ENCODE assay signal across 13 cellular contexts in genomic region chr1:56189946-56190920, GRCh38.
DNase-seq lines count a peak whose midpoint lies in the region; ATAC-seq, FAIRE-seq and TF ChIP-seq lines count a peak whose summit lies in the region.
"Had no signal": no experiment of that assay in that cellular context is flagged by ENCODE, and none has a peak within 500 bp of the region (broad histone marks: within the 10 kb centered on the region; RNA-seq: fewer than 3 reads in every experiment).

No MANE protein-coding gene starts in this region.

- no peaks in the 10 kb centered on the region for H4K20me1 ChIP-seq in HepG2 (ENCODE audit: insufficient read depth, low read length)
- H4K20me1 ChIP-seq in astrocyte (ENCODE audit: insufficient read depth, low read length) = no peaks in the 10 kb centered on the region
- H4K20me1 ChIP-seq: BLaER1 treated with 17β-estradiol and CSF1 and Interleukin-3, amounts not matched to agents 10 nM and 100 nM had no signal

- no peak overlapping the region for H3K4me3 Mint-ChIP-seq in astrocyte (ENCODE audit: unreplicated experiment)
- H3K4me3 Mint-ChIP-seq: naive thymus-derived CD8-positive, alpha-beta T cell had no signal

- H3K9ac ChIP-seq in HepG2 (ENCODE audit: insufficient read depth, low read depth, low read length) (peak overlapping the region; percentile 89), astrocyte (ENCODE audit: low read length) (no peak overlapping the region)
- H3K9ac ChIP-seq: BLaER1 treated with 17β-estradiol and CSF1 and Interleukin-3, amounts not matched to agents 10 nM and 100 nM had no signal

- H3K9me3 Mint-ChIP-seq in astrocyte (ENCODE audit: unreplicated experiment) = no peaks in the 10 kb centered on the region

- H3K4me1 Mint-ChIP-seq in astrocyte (ENCODE audit: low read depth, unreplicated experiment) = peaks cover 4% of the 10 kb centered on the region
- H3K4me1 Mint-ChIP-seq: naive thymus-derived CD8-positive, alpha-beta T cell had no signal

- peaks cover 47% of the 10 kb centered on the region for H3K4me1 ChIP-seq in HepG2 (ENCODE audit: insufficient read depth, low read length)
- H3K4me1 ChIP-seq in right lobe of liver = no peaks in the 10 kb centered on the region
- H3K4me1 ChIP-seq in astrocyte (ENCODE audit: insufficient read depth, low read length) = no peaks in the 10 kb centered on the region
- no peaks in the 10 kb centered on the region for H3K4me1 ChIP-seq in iPS DF 6.9 (ENCODE audit: control insufficient read depth, insufficient read depth, low read length)
- H3K4me1 ChIP-seq: BLaER1 treated with 17β-estradiol and CSF1 and Interleukin-3, amounts not matched to agents 10 nM and 100 nM had no signal

- H3K9me3 ChIP-seq in HepG2 (ENCODE audit: low read length) (no peaks in the 10 kb centered on the region), right lobe of liver (no peaks in the 10 kb centered on the region), astrocyte (ENCODE audit: insufficient read depth, low read depth, low read length) (no peaks in the 10 kb centered on the region), iPS DF 6.9 (ENCODE audit: control insufficient read depth, insufficient read depth, low read length) (no peaks in the 10 kb centered on the region)
- H3K9me3 ChIP-seq: BLaER1 treated with 17β-estradiol and CSF1 and Interleukin-3, amounts not matched to agents 10 nM and 100 nM; gastroesophageal sphincter had no signal

- CTCF ChIA-PET in HepG2 (lab: Yijun Ruan, JAX; ENCODE audit: low intra/inter-chr PET ratio, low total read pairs) = interaction anchor here (1.2 kb wide), 1 partner anchor 390 kb away, joined by 5 read pairs; the partner anchor contains the start of gene PLPP3

- no peak overlapping the region for H3K27ac Mint-ChIP-seq in astrocyte (ENCODE audit: unreplicated experiment)
- H3K27ac Mint-ChIP-seq: naive thymus-derived CD8-positive, alpha-beta T cell had no signal

- H3K4me2 ChIP-seq in HepG2 (ENCODE audit: low read depth, low read length) (peak overlapping the region; percentile 76), astrocyte (ENCODE audit: low read length) (no peak overlapping the region)
- H3K4me2 ChIP-seq: BLaER1 treated with 17β-estradiol and CSF1 and Interleukin-3, amounts not matched to agents 10 nM and 100 nM had no signal

- intact Hi-C loops in HepG2 (cut with micrococcal nuclease; ENCODE audit: unreplicated experiment) = loop anchor here (1.0 to 2.0 kb wide), 4 partner anchors 142 to 389 kb away; partner anchors contain the start of gene PLPP3
- intact Hi-C loops in right lobe of liver (cut with DNase I) = no loop called here

- TSS peak; percentile 91 for BruUV-seq in HepG2 (replicated peaks; lab: Mats Ljungman, UMichigan)

- peak; percentile 98 to 99 for TF ChIP-seq EP300 in HepG2 (IDR thresholded peaks at IDR 0.05; ENCODE audit: low read depth in 2 of 2, low read length in 2 of 2)
- peak; percentile 99 for TF ChIP-seq EP300 in HepG2 (CRISPR knock-in tag; IDR thresholded peaks at IDR 0.05; ENCODE audit: borderline replicate concordance)

- H3K36me3 Mint-ChIP-seq in astrocyte (ENCODE audit: low read depth, unreplicated experiment) = no peaks in the 10 kb centered on the region
- H3K36me3 Mint-ChIP-seq: naive thymus-derived CD8-positive, alpha-beta T cell had no signal

- peak overlapping the region; percentile 20 for H2AFZ ChIP-seq in HepG2 (ENCODE audit: low read length)
- no peak overlapping the region for H2AFZ ChIP-seq in astrocyte (ENCODE audit: low read depth, low read length)

- H3K4me3 ChIP-seq in HepG2 (replicated peaks in 1 of 3; ENCODE audit: insufficient read depth in 1 of 3, low read depth in 2 of 3, low read length in 3 of 3) (peak overlapping the region; percentile 52 to 65 (median 58)), right lobe of liver (no peak overlapping the region), astrocyte (ENCODE audit: insufficient read depth, low read depth, low read length) (no peak overlapping the region), iPS DF 6.9 (ENCODE audit: low read length) (no peak overlapping the region)
- H3K4me3 ChIP-seq: BLaER1 treated with 17β-estradiol and CSF1 and Interleukin-3, amounts not matched to agents 10 nM and 100 nM; gastroesophageal sphincter had no signal

- peak overlapping the region; percentile 91 for H3K27ac ChIP-seq in HepG2 (ENCODE audit: extremely low read length, insufficient read depth, low read length)
- no peak overlapping the region for H3K27ac ChIP-seq in right lobe of liver
- H3K27ac ChIP-seq in astrocyte (ENCODE audit: low read depth, low read length) = no peak overlapping the region
- no peak overlapping the region for H3K27ac ChIP-seq in iPS DF 6.9 (ENCODE audit: low read length)
- H3K27ac ChIP-seq: BLaER1 treated with 17β-estradiol and CSF1 and Interleukin-3, amounts not matched to agents 10 nM and 100 nM; gastroesophageal sphincter had no signal

- in situ Hi-C loops in HepG2 (cut with HindIII; ENCODE audit: extremely low pct_ligation_motif_present, low pct_unique_long_range_greater_than_20kb) = loop anchor here (5.0 to 10.0 kb wide), 2 partner anchors 315 to 392 kb away; no protein-coding TSS in a partner anchor

- TF ChIP-seq RAD21 in HepG2 (CRISPR knock-in tag; IDR thresholded peaks at IDR 0.05) = peak; percentile 71

- TF ChIP-seq POLR2A in HepG2 (IDR thresholded peaks at IDR 0.05; ENCODE audit: insufficient read depth in 1 of 2, low read depth in 2 of 2, low read length in 2 of 2) (peak in 1 of 2 experiments; percentile 94; a peak in 2 of 4 replicates), right lobe of liver (IDR thresholded peaks at IDR 0.05) (no peak)

- DNase-seq in HepG2 (ENCODE audit: low spot score) = peak; percentile 99
- DNase-seq in right lobe of liver = no peak
- DNase-seq in astrocyte (ENCODE audit: low read depth) = no peak
- peak; percentile 33 for DNase-seq in iPS DF 6.9 (ENCODE audit: low read depth, low spot score)
- no peak for DNase-seq in SHP77 (lab: John Stamatoyannopoulos, UW)
- no peak for DNase-seq in NCI-H2029 (lab: John Stamatoyannopoulos, UW)
- DNase-seq: naive thymus-derived CD8-positive, alpha-beta T cell; NCI-H524 had no signal

- 1% methylated on average over 11 of the region's 11 CpGs for WGBS in HepG2 (ENCODE audit: low lambda C conversion rate)
- 72% methylated on average over 10 of the region's 11 CpGs for WGBS in right lobe of liver (ENCODE audit: insufficient coverage, low coverage, low lambda C conversion rate, missing lambda C conversion rate)
- WGBS in iPS DF 6.9 (ENCODE audit: insufficient coverage, insufficient read length) = 100% methylated on average over 1 of the region's 11 CpGs

- FAIRE-seq in HepG2 (lab: Jason Lieb, UNC) = peak; percentile 93
- no peak for FAIRE-seq in astrocyte (lab: Jason Lieb, UNC)
- FAIRE-seq: HTR-8/SVneo had no signal

- no peaks in the 10 kb centered on the region for H3K36me3 ChIP-seq in HepG2 (replicated peaks in 1 of 2; ENCODE audit: control insufficient read depth in 1 of 2, insufficient read depth in 2 of 2, low read length in 2 of 2)
- no peaks in the 10 kb centered on the region for H3K36me3 ChIP-seq in right lobe of liver
- H3K36me3 ChIP-seq in astrocyte (ENCODE audit: insufficient read depth, low read length) = no peaks in the 10 kb centered on the region
- no peaks in the 10 kb centered on the region for H3K36me3 ChIP-seq in iPS DF 6.9 (ENCODE audit: control insufficient read depth, insufficient read depth, low read length)
- H3K36me3 ChIP-seq: BLaER1 treated with 17β-estradiol and CSF1 and Interleukin-3, amounts not matched to agents 10 nM and 100 nM; gastroesophageal sphincter had no signal

- peaks cover 5% of the 10 kb centered on the region for H3K27me3 Mint-ChIP-seq in astrocyte (ENCODE audit: low read depth, unreplicated experiment)
- H3K27me3 Mint-ChIP-seq: naive thymus-derived CD8-positive, alpha-beta T cell had no signal

- TF ChIP-seq CTCF in HepG2 (CRISPR knock-in tag; IDR thresholded peaks at IDR 0.05) (peak; percentile 86), right lobe of liver (IDR thresholded peaks at IDR 0.05) (peak in 2 of 4 donors; percentile 9 to 10), astrocyte (IDR thresholded peaks at IDR 0.05; ENCODE audit: insufficient read depth, low read depth, low read length) (peak; percentile 7)

- POLR2A ChIA-PET in HepG2 (lab: Yijun Ruan, JAX) = interaction anchor here (0.9 to 2.7 kb wide), 21 partner anchors 13 to 761 kb away, joined by 3 to 13 read pairs (median 5); partner anchors contain the start of gene PLPP3

- H3K79me2 ChIP-seq in HepG2 (ENCODE audit: insufficient read depth, low read length) (peaks cover 12% of the 10 kb centered on the region), astrocyte (ENCODE audit: insufficient read depth, low read length) (no peaks in the 10 kb centered on the region)

- ATAC-seq in HepG2 = peak; percentile 94
- ATAC-seq in right lobe of liver = no peak
- no peak for ATAC-seq in HG03521 (IDR thresholded peaks at IDR 0.05; ENCODE audit: unreplicated experiment)
- no peak for ATAC-seq in HG03469 (IDR thresholded peaks at IDR 0.05; ENCODE audit: unreplicated experiment)
- ATAC-seq: naive thymus-derived CD8-positive, alpha-beta T cell had no signal

- H3K27me3 ChIP-seq in HepG2 (ENCODE audit: control insufficient read depth in 1 of 2, insufficient read depth in 2 of 2, low read length in 2 of 2) (no peaks in the 10 kb centered on the region), right lobe of liver (no peaks in the 10 kb centered on the region), astrocyte (ENCODE audit: insufficient read depth, low read length) (no peaks in the 10 kb centered on the region), iPS DF 6.9 (ENCODE audit: control insufficient read depth, insufficient read depth, low read length) (no peaks in the 10 kb centered on the region)
- H3K27me3 ChIP-seq: BLaER1 treated with 17β-estradiol and CSF1 and Interleukin-3, amounts not matched to agents 10 nM and 100 nM; gastroesophageal sphincter had no signal

TF ChIP-seq in HepG2, 621 proteins besides CTCF, POLR2A, EP300 and RAD21 (continues in another document):
- TF ChIP-seq, protein P1, sequence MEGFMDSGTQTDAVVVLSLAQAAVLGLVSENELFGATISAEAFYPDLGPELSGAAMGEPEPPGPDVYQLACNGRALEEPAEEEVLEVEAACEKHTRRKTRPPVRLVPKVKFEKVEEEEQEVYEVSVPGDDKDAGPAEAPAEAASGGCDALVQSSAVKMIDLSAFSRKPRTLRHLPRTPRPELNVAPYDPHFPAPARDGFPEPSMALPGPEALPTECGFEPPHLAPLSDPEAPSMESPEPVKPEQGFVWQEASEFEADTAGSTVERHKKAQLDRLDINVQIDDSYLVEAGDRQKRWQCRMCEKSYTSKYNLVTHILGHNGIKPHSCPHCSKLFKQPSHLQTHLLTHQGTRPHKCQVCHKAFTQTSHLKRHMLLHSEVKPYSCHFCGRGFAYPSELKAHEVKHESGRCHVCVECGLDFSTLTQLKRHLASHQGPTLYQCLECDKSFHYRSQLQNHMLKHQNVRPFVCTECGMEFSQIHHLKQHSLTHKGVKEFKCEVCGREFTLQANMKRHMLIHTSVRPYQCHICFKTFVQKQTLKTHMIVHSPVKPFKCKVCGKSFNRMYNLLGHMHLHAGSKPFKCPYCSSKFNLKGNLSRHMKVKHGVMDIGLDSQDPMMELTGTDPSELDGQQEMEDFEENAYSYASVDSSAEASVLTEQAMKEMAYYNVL (CRISPR knock-in tag; IDR thresholded peaks at IDR 0.05; ENCODE audit: borderline replicate concordance) = peak; percentile 77; the same call in 1 of the 2 replicates

Comparison
In these comparisons a context has a peak if more than half of its experiments do, and no peak if none do; other contexts are left out.
1. DNase-seq: peak in HepG2 (single experiment) and iPS DF 6.9 (single experiment); none in right lobe of liver (0 of 3), astrocyte (single experiment), SHP77 (0 of 2) and NCI-H2029 (single experiment).
2. H3K4me3 ChIP-seq: peak in HepG2 (3 of 3); none in right lobe of liver (0 of 3), astrocyte (single experiment) and iPS DF 6.9 (single experiment).